8 cellular contexts compared by ENCODE assay signal in genomic region chr3:138608322-138609214, GRCh38. TPM values are rescaled to one million over a fixed set of nuclear protein-coding genes. Genes with fewer than 3 reads are reported as not detected.
DNase-seq lines count a peak whose midpoint lies in the region; ATAC-seq, FAIRE-seq and TF ChIP-seq lines count a peak whose summit lies in the region.

TSS of gene FAIM (plus strand) at chr3:138608771. CDS start at chr3:138619727, 10,956 bp downstream.

- POLR2A ChIA-PET in K562 (lab: Yijun Ruan, JAX): interaction anchor here (1.0 to 1.5 kb wide), 2 partner anchors 10 to 15 kb away, joined by 3 to 7 read pairs; partner anchors contain the start of gene CEP70

- H2AFZ ChIP-seq in K562 (ENCODE audit: low read depth, low read length): peak within 1 kb of the TSS; percentile 76

- H3K9ac ChIP-seq in K562 (ENCODE audit: insufficient read depth in 1 of 2, low read depth in 2 of 2, low read length in 2 of 2): peak within 1 kb of the TSS; percentile 68 to 90

- TF ChIP-seq EP300 in K562 (IDR thresholded peaks at IDR 0.05; ENCODE audit: low read length): no peak

- H3K36me3 ChIP-seq in K562 (ENCODE audit: control insufficient read depth, insufficient read depth, low read length) (no peaks in the 10 kb centered on the region), iPS DF 6.9 (ENCODE audit: control insufficient read depth, insufficient read depth, low read length) (no peaks in the 10 kb centered on the region)

- peak within 1 kb of the TSS; percentile 74 for H3K27ac ChIP-seq in K562 (ENCODE audit: extremely low read depth, low read depth, low read length)
- H3K27ac ChIP-seq in iPS DF 6.9 (ENCODE audit: low read length): no peak within 1 kb of the TSS

- TF ChIP-seq CTCF in K562 (IDR thresholded peaks at IDR 0.05 in 2 of 3, conservative IDR thresholded peaks at IDR 0.05 in 1 of 3; ENCODE audit: insufficient read depth in 2 of 3, low read depth in 1 of 3, low read length in 3 of 3): no peak

- WGBS in K562 (ENCODE audit: insufficient coverage, low coverage, missing lambda C conversion rate): 30% methylated on average over 55 of the region's 79 CpGs
- no CpG with 5 or more reads among the region's 79 CpGs for WGBS in iPS DF 6.9 (ENCODE audit: insufficient coverage, insufficient read length)

- no peaks in the 10 kb centered on the region for H3K9me1 ChIP-seq in K562 (ENCODE audit: control insufficient read depth, insufficient read depth, low read length)

- no peak for TF ChIP-seq RAD21 in K562 (CRISPR knock-in tag; conservative IDR thresholded peaks at IDR 0.05 in 1 of 2, IDR thresholded peaks at IDR 0.05 in 1 of 2)

- in situ Hi-C loops in K562 (cut with MboI): no loop called here

- DNase-seq in GM12891 (ENCODE audit: insufficient read length, low spot score) (peak; percentile 64), HCEC 1CT (peak; percentile 53), MV-4-11 (lab: John Stamatoyannopoulos, UW) (peak; percentile 30), T1000 (lab: John Stamatoyannopoulos, UW) (peak; percentile 50), K562 (ENCODE audit: extremely low read depth in 1 of 4, low spot score in 3 of 4) (peak; percentile 48 to 66 (median 52)), iPS DF 6.9 (ENCODE audit: low read depth, low spot score) (no peak), skeletal muscle cell (ENCODE audit: low read depth) (no peak), SKM-1 (lab: John Stamatoyannopoulos, UW; ENCODE audit: unreplicated experiment) (no peak)

- CTCF ChIA-PET in K562 (lab: Yijun Ruan, JAX; ENCODE audit: low intra/inter-chr PET ratio): no interaction called here

- intact Hi-C loops in K562 (cut with micrococcal nuclease): no loop called here

- H3K9me3 ChIP-seq in K562 (replicated peaks; ENCODE audit: control insufficient read depth, insufficient read depth, low read depth, low read length): no peaks in the 10 kb centered on the region
- no peaks in the 10 kb centered on the region for H3K9me3 ChIP-seq in iPS DF 6.9 (ENCODE audit: control insufficient read depth, insufficient read depth, low read length)

- peak within 1 kb of the TSS; percentile 47 for H3K4me3 ChIP-seq in K562
- peak within 1 kb of the TSS; percentile 61; the same call in 1 of the 2 replicates for H3K4me3 ChIP-seq in iPS DF 6.9 (ENCODE audit: low read length)
- H3K4me3 ChIP-seq in skeletal muscle cell (ENCODE audit: low read depth, low read length): peak within 1 kb of the TSS; percentile 56

- FAIRE-seq in GM12891 (lab: Jason Lieb, UNC) (peak; percentile 90), K562 (lab: Jason Lieb, UNC) (no peak)

- peak; percentile 87 for ATAC-seq in K562

- no peaks in the 10 kb centered on the region for H4K20me1 ChIP-seq in K562 (replicated peaks; ENCODE audit: control insufficient read depth, insufficient read depth, low read length)

- H3K27me3 ChIP-seq in K562 (ENCODE audit: control insufficient read depth in 2 of 2, insufficient read depth in 2 of 2, low read length in 2 of 2) (no peaks in the 10 kb centered on the region), iPS DF 6.9 (ENCODE audit: control insufficient read depth, insufficient read depth, low read length) (peaks cover 1% of the 10 kb centered on the region; the same call in 1 of the 2 replicates)

- TF ChIP-seq POLR2A in GM12891 (IDR thresholded peaks at IDR 0.05; ENCODE audit: low read depth, low read length) (peak; percentile 60; the same call in 1 of the 2 replicates), K562 (conservative IDR thresholded peaks at IDR 0.05) (peak; percentile 40; the same call in 1 of the 2 replicates)

- no peaks in the 10 kb centered on the region for H3K79me2 ChIP-seq in K562 (ENCODE audit: control insufficient read depth, insufficient read depth, low read length)

- peak within 1 kb of the TSS; percentile 69 for H3K4me2 ChIP-seq in K562 (ENCODE audit: insufficient read depth, low read length)

- TSS peak; percentile 61 for BruUV-seq in K562 (replicated peaks; lab: Mats Ljungman, UMichigan)

- peaks cover 0 to 11% of the 10 kb centered on the region in 2 experiments; a peak in 2 of 5 replicates for H3K4me1 ChIP-seq in K562 (replicated peaks in 1 of 2; ENCODE audit: control insufficient read depth in 2 of 2, insufficient read depth in 2 of 2, low read length in 2 of 2)
- no peaks in the 10 kb centered on the region for H3K4me1 ChIP-seq in iPS DF 6.9 (ENCODE audit: control insufficient read depth, insufficient read depth, low read length)

TF ChIP-seq in GM12891, 5 proteins besides CTCF, POLR2A, EP300 and RAD21:
- TF ChIP-seq TAF1 (IDR thresholded peaks at IDR 0.05; ENCODE audit: low read depth, low read length): no peak; the same call in 1 of the 2 replicates
- TF ChIP-seq POU2F2 (IDR thresholded peaks at IDR 0.05; ENCODE audit: low read depth, low read length): 0 out of 2 replicates have a peak, but pooled peaks have one; percentile 19
- 0 out of 2 replicates have a peak, but pooled peaks have one; percentile 49 for TF ChIP-seq POLR2AphosphoS5 (IDR thresholded peaks at IDR 0.05; ENCODE audit: low read depth, low read length)
- TF ChIP-seq SPI1 (IDR thresholded peaks at IDR 0.05; ENCODE audit: low read depth, low read length): no peak
- TF ChIP-seq PAX5 (IDR thresholded peaks at IDR 0.05; ENCODE audit: insufficient read depth, low read length, severe bottlenecking): no peak

TF ChIP-seq in K562, 482 proteins besides CTCF, POLR2A, EP300 and RAD21 (continues in another document):
- peak; percentile 49; the same call in 1 of the 2 replicates for TF ChIP-seq ZSCAN29 (IDR thresholded peaks at IDR 0.05)

RNA-seq across cellular contexts. Expression of gene FAIM, which starts in this region (rescaled TPM):
- 3.6 TPM for polyA plus RNA-seq in GM12891 (2012; ENCODE audit: low read depth, missing spikeins)
- total RNA-seq in K562 (2011; cell fraction: chromatin; rRNA removed; ENCODE audit: low replicate concordance): 1.00 and 1.9 TPM in 2 replicates
- 0.53 and 0.67 TPM in 2 replicates for total RNA-seq in K562 (2011; cell fraction: nucleolus; rRNA removed)
- 0.95 and 1.8 TPM in 2 replicates for total RNA-seq in K562 (2011; cell fraction: nucleoplasm; rRNA removed)
- total RNA-seq in K562 (2014; rRNA removed) (6.4 and 7.9 TPM in 2 replicates), K562 (2014; rRNA removed; fragmentation: Illumina TruSeq; extraction: Trizol) (5.1 and 6.6 TPM in 2 replicates), K562 (2015; rRNA removed; fragmentation: Illumina TruSeq; extraction: Trizol) (6.3 and 7.9 TPM in 2 replicates), K562 (2021) (3.1 and 3.7 TPM in 2 replicates)
- polyA plus RNA-seq in K562 (2011; rRNA removed) (1.2 and 2.5 TPM in 2 replicates), K562 (2014; fragmentation: Illumina TruSeq; extraction: Trizol) (4.8 and 6.7 TPM in 2 replicates), K562 (2014; fragmentation: Nextera tagmentation; extraction: Ambion mirVana) (1 to 10 TPM; 6.0 to 6.8 TPM), K562 (2014; rRNA removed) (4.2 and 6.4 TPM in 2 replicates)
- 0.42 and 0.96 TPM in 2 replicates for polyA plus RNA-seq in K562 (2011; cell fraction: cytosol; rRNA removed)
- 0.41 and 0.49 TPM in 2 replicates for polyA plus RNA-seq in K562 (2011; cell fraction: nucleus; rRNA removed)
- polyA plus RNA-seq in K562 (2012): 2.3 and 4.6 TPM in 2 replicates
- polyA minus RNA-seq in K562 (2011; rRNA and poly(A)+ RNA removed): 1.3 TPM in 2 replicates
- 1.3 TPM in 1 of 2 replicates, not detected in the other for polyA minus RNA-seq in K562 (2011; cell fraction: cytosol; rRNA and poly(A)+ RNA removed)
- 0.11 and 0.13 TPM in 2 replicates for polyA minus RNA-seq in K562 (2011; cell fraction: nucleus; rRNA and poly(A)+ RNA removed)

Comparison
In these comparisons a context has a peak if more than half of its experiments do, and no peak if none do; other contexts are left out.
1. DNase-seq: peak in GM12891 (single experiment), HCEC 1CT (single experiment), MV-4-11 (single experiment), T1000 (single experiment) and K562 (4 of 4); none in iPS DF 6.9 (single experiment), skeletal muscle cell (single experiment) and SKM-1 (single experiment).
2. Peak in every context shown above with its lines, with median percentiles within 50 percentile points of each other: H3K4me3 ChIP-seq.